In the genomic region with DNA sequence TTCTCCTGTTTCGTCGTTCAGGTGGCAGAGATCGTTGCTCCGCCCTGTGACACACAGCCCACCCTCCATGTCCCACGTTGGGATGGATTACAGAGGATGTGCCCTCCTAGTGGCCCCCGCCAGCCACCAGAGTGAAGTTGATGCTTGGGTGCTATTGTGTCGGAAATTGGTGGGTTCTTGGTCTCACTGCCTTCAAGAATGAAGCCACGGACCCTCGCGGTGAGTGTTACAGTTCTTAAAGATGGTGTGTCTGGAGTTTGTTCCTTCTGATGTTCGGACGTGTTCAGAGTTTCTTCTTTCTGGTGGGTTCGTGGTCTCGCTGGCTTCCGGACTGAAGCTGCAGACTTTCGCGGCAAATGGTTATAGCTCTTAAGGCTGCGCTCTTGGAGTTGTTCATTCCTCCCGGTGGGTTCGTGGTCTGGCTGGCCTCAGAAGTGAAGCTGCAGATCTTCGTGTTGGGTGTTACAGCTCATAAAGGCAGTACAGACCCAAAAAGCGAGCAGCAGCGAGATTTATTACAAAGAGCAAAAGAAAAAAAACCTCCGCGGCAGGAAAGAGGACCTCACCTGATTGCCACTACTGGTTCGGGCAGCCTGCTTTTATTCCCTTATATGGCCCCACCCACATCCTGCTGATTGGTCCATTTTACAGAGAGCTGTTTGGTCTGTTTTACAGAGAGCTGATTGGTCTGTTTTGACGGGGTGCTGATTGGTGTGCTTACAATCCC, we compare ENCODE assay signal across 8 cellular contexts.
A peak's percentile ranks its signal among the peaks of the same experiment; 100 is the strongest.
DNase-seq lines count a peak whose midpoint lies in the region; ATAC-seq and TF ChIP-seq lines count a peak whose summit lies in the region.
"Not testable (repeated sequence)": the region's sequence is repeated elsewhere in the genome, so short reads cannot be mapped to it uniquely, and the experiment has no call there.

No MANE protein-coding gene starts in this region.

- H3K9me3 ChIP-seq in CD8-positive, alpha-beta memory T cell (ENCODE audit: low read length); T-helper 17 cell (ENCODE audit: control insufficient read depth, low read length, poor library complexity, severe bottlenecking); transverse colon: not testable (repeated sequence)

- peak overlapping the region; percentile 77 to 92 (median 86) for H3K4me3 Mint-ChIP-seq in CD8-positive, alpha-beta memory T cell
- H3K4me3 Mint-ChIP-seq in T-helper 17 cell (peak overlapping the region; percentile 94), naive B cell (peak overlapping the region in 6 of 8 donors; percentile 61 to 86 (median 76))
- H3K4me3 Mint-ChIP-seq in activated CD8-positive, alpha-beta T cell treated with anti-CD3 and anti-CD28 coated beads for 36 hours = peak overlapping the region; percentile 79
- H3K4me3 Mint-ChIP-seq in activated T-helper 17 cell treated with anti-CD3 and anti-CD28 coated beads, Interleukin-2, amount 50 U/mL, for 72 hours = peak overlapping the region; percentile 83
- H3K4me3 Mint-ChIP-seq in central memory CD8-positive, alpha-beta T cell = peak overlapping the region; percentile 82

- H3K36me3 ChIP-seq in CD8-positive, alpha-beta memory T cell (ENCODE audit: insufficient read depth, low read length); transverse colon: not testable (repeated sequence)

- peak; percentile 30 for TF ChIP-seq POLR2A in transverse colon (IDR thresholded peaks at IDR 0.05)

- peak overlapping the region; percentile 29 for H3K27ac ChIP-seq in CD8-positive, alpha-beta memory T cell (ENCODE audit: low read depth, low read length)
- H3K27ac ChIP-seq in transverse colon = peak overlapping the region in 1 of 4 donors; percentile 17

- peaks cover 42 to 46% (median 46%) of the 10 kb centered on the region in 3 donors for H3K4me1 Mint-ChIP-seq in CD8-positive, alpha-beta memory T cell
- H3K4me1 Mint-ChIP-seq in T-helper 17 cell (peaks cover 33% of the 10 kb centered on the region), naive B cell (peaks cover 21 to 33% (median 30%) of the 10 kb centered on the region in 3 donors)
- peaks cover 46% of the 10 kb centered on the region for H3K4me1 Mint-ChIP-seq in activated CD8-positive, alpha-beta T cell treated with anti-CD3 and anti-CD28 coated beads for 36 hours (ENCODE audit: low read depth)
- peaks cover 30% of the 10 kb centered on the region for H3K4me1 Mint-ChIP-seq in activated T-helper 17 cell treated with anti-CD3 and anti-CD28 coated beads, Interleukin-2, amount 50 U/mL, for 72 hours
- peaks cover 30% of the 10 kb centered on the region for H3K4me1 Mint-ChIP-seq in central memory CD8-positive, alpha-beta T cell

- H3K9me3 Mint-ChIP-seq in CD8-positive, alpha-beta memory T cell; activated CD8-positive, alpha-beta T cell treated with anti-CD3 and anti-CD28 coated beads for 36 hours; activated T-helper 17 cell treated with anti-CD3 and anti-CD28 coated beads, Interleukin-2, amount 50 U/mL, for 72 hours; central memory CD8-positive, alpha-beta T cell; naive B cell: not testable (repeated sequence)

- not testable (repeated sequence) for H3K27me3 ChIP-seq in CD8-positive, alpha-beta memory T cell (ENCODE audit: insufficient read depth, low read length, poor library complexity, severe bottlenecking); transverse colon

- peaks cover 34% of the 10 kb centered on the region for H3K4me1 ChIP-seq in CD8-positive, alpha-beta memory T cell (ENCODE audit: insufficient read depth, low read length)
- peaks cover 0 to 17% (median 1%) of the 10 kb centered on the region in 4 donors for H3K4me1 ChIP-seq in transverse colon

- CTCF ChIA-PET in CD8-positive, alpha-beta memory T cell (lab: Charles Lee) = interaction anchor here (1.0 to 2.4 kb wide), 3 partner anchors 18 to 76 kb away, joined by 3 to 13 read pairs (median 4); partner anchors contain the start of gene LMNB1
- CTCF ChIA-PET in activated CD8-positive, alpha-beta T cell treated with anti-CD3 and anti-CD28 coated beads for 36 hours (lab: Charles Lee) = interaction anchor here (0.7 to 2.3 kb wide), 7 partner anchors 74 to 199 kb away, joined by 3 to 7 read pairs (median 3); no protein-coding TSS in a partner anchor

- TF ChIP-seq CTCF in activated CD8-positive, alpha-beta T cell treated with anti-CD3 and anti-CD28 coated beads for 36 hours (IDR thresholded peaks at IDR 0.05); transverse colon (IDR thresholded peaks at IDR 0.05): not testable (repeated sequence)

- intact Hi-C loops in activated CD8-positive, alpha-beta T cell treated with anti-CD3 and anti-CD28 coated beads for 36 hours (cut with micrococcal nuclease) = not testable (repeated sequence)
- intact Hi-C loops in transverse colon (cut with DNase I; ENCODE audit: low total_unique reads) = loop anchor here (10.0 kb wide), 1 partner anchor 171 kb away; no protein-coding TSS in a partner anchor

- not testable (repeated sequence) for TF ChIP-seq EP300 in transverse colon (IDR thresholded peaks at IDR 0.05; ENCODE audit: low read depth)

- not testable (repeated sequence) for H3K36me3 Mint-ChIP-seq in CD8-positive, alpha-beta memory T cell; T-helper 17 cell (ENCODE audit: low read depth); activated T-helper 17 cell treated with anti-CD3 and anti-CD28 coated beads, Interleukin-2, amount 50 U/mL, for 72 hours (ENCODE audit: low read depth); central memory CD8-positive, alpha-beta T cell (ENCODE audit: insufficient read depth); naive B cell
- H3K36me3 Mint-ChIP-seq in activated CD8-positive, alpha-beta T cell treated with anti-CD3 and anti-CD28 coated beads for 36 hours (ENCODE audit: low read depth) = peaks cover 11% of the 10 kb centered on the region

- peak overlapping the region; percentile 78 to 95 (median 90) for H3K27ac Mint-ChIP-seq in CD8-positive, alpha-beta memory T cell
- H3K27ac Mint-ChIP-seq in T-helper 17 cell = peak overlapping the region; percentile 96
- peak overlapping the region; percentile 94 for H3K27ac Mint-ChIP-seq in activated CD8-positive, alpha-beta T cell treated with anti-CD3 and anti-CD28 coated beads for 36 hours
- H3K27ac Mint-ChIP-seq in activated T-helper 17 cell treated with anti-CD3 and anti-CD28 coated beads, Interleukin-2, amount 50 U/mL, for 72 hours = peak overlapping the region; percentile 79
- H3K27ac Mint-ChIP-seq in central memory CD8-positive, alpha-beta T cell (ENCODE audit: low read depth) = peak overlapping the region; percentile 84
- peak overlapping the region in 5 of 6 donors; percentile 38 to 96 (median 86) for H3K27ac Mint-ChIP-seq in naive B cell

- WGBS in transverse colon (ENCODE audit: low coverage in 1 of 2), 2 donors = 95 to 100% methylated on average over 3 to 27 of the region's 27 CpGs

- in situ Hi-C loops in transverse colon (cut with MboI; ENCODE audit: low pct_ligation_motif_present in 1 of 4, low pct_unique_long_range_greater_than_20kb in 1 of 4, low sequenced_read_pairs in 3 of 4) = loop anchor here in 1 of 4 donors (25.0 kb wide), 1 partner anchor 184 kb away; the partner anchor contains the start of gene MARCHF3

- DNase-seq in CD8-positive, alpha-beta memory T cell = peak in 4 of 5 donors; percentile 10 to 63 (median 49)
- DNase-seq in T-helper 17 cell; central memory CD8-positive, alpha-beta T cell (ENCODE audit: low spot score in 2 of 2); naive B cell; transverse colon: not testable (repeated sequence)
- peak; percentile 73 for DNase-seq in activated CD8-positive, alpha-beta T cell treated with anti-CD3 and anti-CD28 coated beads for 36 hours
- peak; percentile 35 for DNase-seq in stimulated activated CD8-positive, alpha-beta memory T cell treated with anti-CD3 and anti-CD28 coated beads, Interleukin-4, amount 100 ng/mL, for 48 hours

- POLR2A ChIA-PET in CD8-positive, alpha-beta memory T cell (lab: Charles Lee) = interaction anchor here (1.0 to 2.4 kb wide), 3 partner anchors 8 to 76 kb away, joined by 3 to 24 read pairs (median 5); partner anchors contain the start of gene LMNB1
- POLR2A ChIA-PET in activated CD8-positive, alpha-beta T cell treated with anti-CD3 and anti-CD28 coated beads for 36 hours (lab: Charles Lee) = interaction anchor here (0.6 to 1.5 kb wide), 7 partner anchors 24 to 400 kb away, joined by 3 to 5 read pairs (median 3); partner anchors contain the start of gene C5orf63

- H3K4me3 ChIP-seq in CD8-positive, alpha-beta memory T cell (ENCODE audit: low read length) = peak overlapping the region; percentile 14
- H3K4me3 ChIP-seq in transverse colon = not testable (repeated sequence)

- ATAC-seq in T-helper 17 cell = peak; percentile 49
- peak; percentile 69 for ATAC-seq in activated CD8-positive, alpha-beta T cell treated with anti-CD3 and anti-CD28 coated beads for 36 hours
- ATAC-seq in activated T-helper 17 cell treated with anti-CD3 and anti-CD28 coated beads, Interleukin-2, amount 50 U/mL, for 72 hours (replicated peaks) = peak; percentile 38
- ATAC-seq in central memory CD8-positive, alpha-beta T cell (replicated peaks; ENCODE audit: extremely low read depth, poor library complexity, severe bottlenecking) = peak; percentile 52
- ATAC-seq in naive B cell (ENCODE audit: low read depth in 2 of 2) = not testable (repeated sequence)

- H3K27me3 Mint-ChIP-seq in CD8-positive, alpha-beta memory T cell; T-helper 17 cell; activated CD8-positive, alpha-beta T cell treated with anti-CD3 and anti-CD28 coated beads for 36 hours; activated T-helper 17 cell treated with anti-CD3 and anti-CD28 coated beads, Interleukin-2, amount 50 U/mL, for 72 hours; central memory CD8-positive, alpha-beta T cell; naive B cell: not testable (repeated sequence)
